ENCODE assay signal across 2 cellular contexts in genomic region chr11:119375629-119376196, GRCh38.
TF ChIP-seq lines count a peak whose summit lies in the region.

No MANE protein-coding gene starts in this region.

TF ChIP-seq in SK-N-SH, 30 proteins besides CTCF, POLR2A, EP300 and RAD21:
- TF ChIP-seq ZBTB33 (IDR thresholded peaks at IDR 0.05; ENCODE audit: borderline replicate concordance, low read depth) = no peak
- no peak for TF ChIP-seq NRF1 (IDR thresholded peaks at IDR 0.05; ENCODE audit: low read depth, low read length)
- no peak for TF ChIP-seq FOXM1 (IDR thresholded peaks at IDR 0.05; ENCODE audit: low read depth)
- TF ChIP-seq USF2 (IDR thresholded peaks at IDR 0.05; ENCODE audit: borderline replicate concordance, low read depth, low read length) = no peak
- TF ChIP-seq RXRA (IDR thresholded peaks at IDR 0.05; ENCODE audit: borderline replicate concordance, low read depth) = no peak
- no peak for TF ChIP-seq PBX3 (IDR thresholded peaks at IDR 0.05)

TF ChIP-seq in SK-N-SH treated with all-trans-retinoic acid at 6 μM for 48 hours, 23 proteins besides CTCF, POLR2A, EP300 and RAD21:
- TF ChIP-seq TOX (CRISPR knock-in tag; IDR thresholded peaks at IDR 0.05; ENCODE audit: borderline replicate concordance) (no peak), ZNF70 (CRISPR knock-in tag; IDR thresholded peaks at IDR 0.05) (no peak), ZNF8 (CRISPR knock-in tag; IDR thresholded peaks at IDR 0.05) (no peak), CREB5 (CRISPR knock-in tag; IDR thresholded peaks at IDR 0.05; ENCODE audit: low read depth) (no peak), PPARA (CRISPR knock-in tag; IDR thresholded peaks at IDR 0.05; ENCODE audit: borderline replicate concordance) (no peak), SNAI2 (CRISPR knock-in tag; IDR thresholded peaks at IDR 0.05) (no peak), PATZ1 (CRISPR knock-in tag; IDR thresholded peaks at IDR 0.05; ENCODE audit: borderline replicate concordance) (no peak), ZNF565 (CRISPR knock-in tag; conservative IDR thresholded peaks at IDR 0.05; ENCODE audit: low read depth) (no peak), CSDC2 (CRISPR knock-in tag; IDR thresholded peaks at IDR 0.05) (no peak), RARB (CRISPR knock-in tag; IDR thresholded peaks at IDR 0.05) (no peak), ARNTL (CRISPR knock-in tag; IDR thresholded peaks at IDR 0.05; ENCODE audit: borderline replicate concordance, low read depth) (no peak), CSRNP3 (CRISPR knock-in tag; IDR thresholded peaks at IDR 0.05) (no peak), ISL1 (CRISPR knock-in tag; IDR thresholded peaks at IDR 0.05) (no peak), GLIS3 (CRISPR knock-in tag; IDR thresholded peaks at IDR 0.05) (no peak), OSR1 (CRISPR knock-in tag; IDR thresholded peaks at IDR 0.05) (no peak)
